8 cellular contexts compared by ENCODE assay signal in the genomic region with DNA sequence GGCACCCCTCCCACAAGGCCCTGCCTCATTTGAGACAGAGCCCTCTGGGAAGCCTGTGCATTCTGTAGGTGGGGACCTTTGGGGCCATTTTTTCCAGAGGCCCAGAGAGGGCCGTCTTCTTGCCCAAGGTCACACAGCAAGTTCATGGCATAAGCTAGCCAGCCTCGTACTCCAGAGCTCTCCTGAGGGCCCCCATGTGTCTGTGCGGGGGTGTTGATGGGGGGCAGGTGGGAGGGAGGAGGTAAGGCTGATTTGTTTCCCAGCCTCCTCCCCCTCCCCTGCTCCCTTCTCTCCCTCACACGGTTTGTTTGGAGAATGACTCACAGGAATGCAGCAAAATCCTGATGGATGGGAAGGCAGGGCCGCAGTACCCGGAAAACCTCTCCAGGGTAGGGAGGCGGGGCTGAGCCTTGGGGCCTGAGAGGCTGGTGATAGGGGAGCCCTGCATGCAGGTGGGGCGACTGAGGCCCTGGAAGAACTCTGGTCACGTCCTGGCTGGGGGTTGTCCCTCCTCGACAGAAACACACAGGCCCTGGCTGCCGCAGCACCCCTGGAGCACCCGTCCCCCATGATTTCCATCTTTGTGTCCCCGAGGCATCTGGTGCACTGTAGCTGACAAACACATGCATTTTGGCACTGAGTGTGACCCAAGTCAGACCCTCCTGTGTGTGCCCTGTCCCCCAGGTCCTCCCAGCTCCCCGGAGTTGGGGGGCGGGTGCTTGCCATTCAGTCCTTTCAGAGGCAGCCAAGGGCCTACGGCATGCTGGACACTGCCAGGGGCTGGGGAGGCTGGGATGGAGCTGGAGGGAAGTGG. TPM values are rescaled to one million over a fixed set of nuclear protein-coding genes. Genes with fewer than 3 reads are reported as not detected.
DNase-seq lines count a peak whose midpoint lies in the region; ATAC-seq and TF ChIP-seq lines count a peak whose summit lies in the region.

No MANE protein-coding gene starts in this region.

- no peak overlapping the region for H3K27ac Mint-ChIP-seq in stimulated activated memory B cell treated with anti-CD40 and anti-IgM and Interleukin-4, amounts not matched to agents 10 μg/mL and 1 μg/mL and 100 μg/mL, for 72 hours

- no peak overlapping the region for H3K4me3 Mint-ChIP-seq in stimulated activated memory B cell treated with anti-CD40 and anti-IgM and Interleukin-4, amounts not matched to agents 10 μg/mL and 1 μg/mL and 100 μg/mL, for 72 hours

- peaks cover 40% of the 10 kb centered on the region for H3K4me1 Mint-ChIP-seq in stimulated activated memory B cell treated with anti-CD40 and anti-IgM and Interleukin-4, amounts not matched to agents 10 μg/mL and 1 μg/mL and 100 μg/mL, for 72 hours

- H3K27me3 Mint-ChIP-seq in stimulated activated memory B cell treated with anti-CD40 and anti-IgM and Interleukin-4, amounts not matched to agents 10 μg/mL and 1 μg/mL and 100 μg/mL, for 72 hours, result no peaks in the 10 kb centered on the region

- H3K9me3 ChIP-seq in adrenal gland (replicated peaks in 1 of 3), result no peaks in the 10 kb centered on the region
- H3K9me3 ChIP-seq in stomach smooth muscle (ENCODE audit: control insufficient read depth in 2 of 2, low read length in 2 of 2), result no peaks in the 10 kb centered on the region

- H3K4me3 ChIP-seq in adrenal gland (no peak overlapping the region), stomach smooth muscle (ENCODE audit: low read length in 2 of 2) (peak overlapping the region in 1 of 2 donors; percentile 44)

- TF ChIP-seq POLR2A in adrenal gland (IDR thresholded peaks at IDR 0.05), result peak in 1 of 2 donors; percentile 35

- peak overlapping the region; percentile 21 to 29 for H3K9ac ChIP-seq in stomach smooth muscle (ENCODE audit: low read length in 2 of 2)

- no peak for ATAC-seq in HG03175 (IDR thresholded peaks at IDR 0.05; ENCODE audit: unreplicated experiment)
- no peak for ATAC-seq in stimulated activated memory B cell treated with anti-CD40 and anti-IgM and Interleukin-4, amounts not matched to agents 10 μg/mL and 1 μg/mL and 100 μg/mL, for 72 hours
- ATAC-seq in HG02840 (IDR thresholded peaks at IDR 0.05; ENCODE audit: low FRiP score, unreplicated experiment), result no peak

- 0 to 43% (median 39%) methylated on average over 1 to 16 of the region's 16 CpGs for whole genome bisulfite sequencing in adrenal gland, 4 donors

- peaks cover 9% of the 10 kb centered on the region for H3K36me3 Mint-ChIP-seq in stimulated activated memory B cell treated with anti-CD40 and anti-IgM and Interleukin-4, amounts not matched to agents 10 μg/mL and 1 μg/mL and 100 μg/mL, for 72 hours

- DNase-seq in HCEC 1CT, result peak; percentile 91
- DNase-seq in adrenal gland, result peak; percentile 76 to 91 (median 90)
- peak; percentile 83 for DNase-seq in iPS-NIHi11 (ENCODE audit: low spot score)
- DNase-seq in activated gamma-delta T cell (lab: John Stamatoyannopoulos, UW), result no peak

- H3K36me3 ChIP-seq in adrenal gland (replicated peaks in 1 of 2) (no peaks in the 10 kb centered on the region), stomach smooth muscle (ENCODE audit: control insufficient read depth in 2 of 2, insufficient read depth in 2 of 2, low read length in 2 of 2) (no peaks in the 10 kb centered on the region)

- no peaks in the 10 kb centered on the region for H3K9me3 Mint-ChIP-seq in stimulated activated memory B cell treated with anti-CD40 and anti-IgM and Interleukin-4, amounts not matched to agents 10 μg/mL and 1 μg/mL and 100 μg/mL, for 72 hours

- intact Hi-C loops in adrenal gland (cut with DNase I), result no loop called here

- H3K27me3 ChIP-seq in adrenal gland, result no peaks in the 10 kb centered on the region
- H3K27me3 ChIP-seq in stomach smooth muscle (ENCODE audit: control insufficient read depth in 1 of 2, insufficient read depth in 2 of 2, low read length in 2 of 2), result no peaks in the 10 kb centered on the region

- no peak for TF ChIP-seq CTCF in adrenal gland (IDR thresholded peaks at IDR 0.05)

- peaks cover 18 to 42% of the 10 kb centered on the region in 2 donors for H3K4me1 ChIP-seq in adrenal gland (replicated peaks in 1 of 2)
- H3K4me1 ChIP-seq in stomach smooth muscle (ENCODE audit: control insufficient read depth, insufficient read depth, low read length), result peaks cover 55% of the 10 kb centered on the region

- H3K27ac ChIP-seq in adrenal gland (peak overlapping the region; percentile 6 to 89 (median 55)), stomach smooth muscle (ENCODE audit: low read length) (peak overlapping the region; percentile 70)

RNA-seq across cellular contexts. Expression of gene RAI1, which starts 29.7 kb away (rescaled TPM):
- total RNA-seq in adrenal gland, result 10 to 100 TPM; 14.7 to 37.3 (median 28.1) TPM
- polyA plus RNA-seq in adrenal gland, result 10 to 100 TPM in 2 of 3 donors, 1 to 10 TPM in 1; 4.2 to 31.2 (median 14.6) TPM
